Comparison of ENCODE assay signal across 14 cellular contexts in the genomic region with DNA sequence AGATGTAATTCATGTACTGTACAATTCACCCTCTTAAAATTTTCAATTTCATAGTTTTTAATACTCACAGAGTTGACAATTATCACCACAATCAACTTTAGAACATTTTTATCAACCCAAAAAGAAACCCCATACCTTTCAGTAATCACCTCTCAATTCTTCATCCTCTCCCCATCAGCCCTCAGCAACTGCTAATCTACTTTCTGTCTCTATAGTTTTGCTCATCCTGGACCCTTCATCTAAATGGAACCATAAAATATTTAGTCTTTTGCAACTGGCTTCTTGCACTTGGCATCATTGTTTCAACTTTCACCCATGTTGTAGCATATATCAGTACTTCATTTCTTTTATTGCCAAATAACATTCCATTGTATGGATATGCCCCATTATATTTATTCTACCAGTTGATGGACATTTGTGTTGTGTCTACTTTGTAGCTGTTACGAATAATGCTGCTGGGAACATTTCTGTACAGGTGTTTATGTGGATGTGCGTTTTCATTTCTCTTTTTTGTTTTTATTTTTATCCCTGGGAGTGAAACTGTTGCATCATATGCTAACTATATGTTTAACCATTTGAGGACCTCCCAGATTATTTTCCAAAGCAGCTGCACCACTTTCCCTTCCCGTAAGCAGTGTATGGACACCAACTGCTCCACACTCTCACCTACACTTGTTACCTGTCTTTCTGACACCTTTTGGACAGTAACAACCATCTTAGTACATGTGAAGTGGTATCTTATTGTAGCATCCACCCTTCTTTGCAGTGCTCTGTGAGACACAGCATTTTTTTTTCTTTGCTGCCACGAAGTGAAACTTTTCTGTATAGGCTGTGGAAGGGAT.
DNase-seq lines count a peak whose midpoint lies in the region; ATAC-seq, FAIRE-seq and TF ChIP-seq lines count a peak whose summit lies in the region.
"Had no signal": no experiment of that assay in that cellular context is flagged by ENCODE, and none has a peak within 500 bp of the region (broad histone marks: within the 10 kb centered on the region; RNA-seq: fewer than 3 reads in every experiment).

No MANE protein-coding gene starts in this region.

- H3K4me3 Mint-ChIP-seq in stimulated activated effector memory CD8-positive, alpha-beta T cell treated with anti-CD3 and anti-CD28 coated beads, Interleukin-12 subunit alpha, Interleukin-12 subunit beta, amount 100 ng/mL, for 72 hours: no peak overlapping the region
- H3K4me3 Mint-ChIP-seq: activated naive CD8-positive, alpha-beta T cell; CD4-positive, alpha-beta T cell; type B pancreatic cell had no signal

- FAIRE-seq in small intestine (lab: Jason Lieb, UNC): no peak
- FAIRE-seq: HTR-8/SVneo had no signal

- no peaks in the 10 kb centered on the region for H3K27me3 ChIP-seq in OCI-LY1 (ENCODE audit: insufficient read depth, low read length)
- no peaks in the 10 kb centered on the region for H3K27me3 ChIP-seq in small intestine (ENCODE audit: control insufficient read depth in 2 of 2, insufficient read depth in 2 of 2, low read length in 2 of 2)
- no peaks in the 10 kb centered on the region for H3K27me3 ChIP-seq in lower lobe of right lung (ENCODE audit: low read depth)
- H3K27me3 ChIP-seq in foreskin keratinocyte: no peaks in the 10 kb centered on the region
- H3K27me3 ChIP-seq: gastrocnemius medialis had no signal

- no peak for DNase-seq in small intestine
- no peak for DNase-seq in stimulated activated effector memory CD8-positive, alpha-beta T cell treated with anti-CD3 and anti-CD28 coated beads, Interleukin-12 subunit alpha, Interleukin-12 subunit beta, amount 100 ng/mL, for 72 hours (ENCODE audit: low spot score in 2 of 2)
- no peak for DNase-seq in lower lobe of right lung
- no peak for DNase-seq in foreskin keratinocyte
- DNase-seq: CD4-positive, alpha-beta T cell; gastrocnemius medialis; NCI-H187 treated with DMSO at 0.1 percent for 48 hours had no signal

- no peaks in the 10 kb centered on the region for H3K79me2 ChIP-seq in OCI-LY1 (ENCODE audit: insufficient read depth, low read length)

- 0 out of 2 replicates have a peak overlapping the region, but pooled peaks have one; percentile 19 for H2AFZ ChIP-seq in OCI-LY1 (ENCODE audit: low read length)

- no peaks in the 10 kb centered on the region for H3K9me3 Mint-ChIP-seq in stimulated activated effector memory CD8-positive, alpha-beta T cell treated with anti-CD3 and anti-CD28 coated beads, Interleukin-12 subunit alpha, Interleukin-12 subunit beta, amount 100 ng/mL, for 72 hours

- peak overlapping the region; percentile 60 for H3K9ac ChIP-seq in OCI-LY1 (ENCODE audit: low read length)

- H3K4me1 ChIP-seq in OCI-LY1 (ENCODE audit: insufficient read depth, low read length, severe bottlenecking): peaks cover 31% of the 10 kb centered on the region
- H3K4me1 ChIP-seq in small intestine (ENCODE audit: control insufficient read depth in 2 of 2, insufficient read depth in 1 of 2, low read depth in 1 of 2, low read length in 1 of 2): no peaks in the 10 kb centered on the region
- H3K4me1 ChIP-seq in lower lobe of right lung: no peaks in the 10 kb centered on the region
- H3K4me1 ChIP-seq in foreskin keratinocyte: no peaks in the 10 kb centered on the region
- H3K4me1 ChIP-seq: gastrocnemius medialis had no signal

- intact Hi-C loops in lower lobe of right lung (cut with DNase I): no loop called here

- H4K20me1 ChIP-seq in OCI-LY1 (ENCODE audit: insufficient read depth, low read length): no peaks in the 10 kb centered on the region

- H3K27ac ChIP-seq in OCI-LY1 (ENCODE audit: low read depth, low read length, poor library complexity, severe bottlenecking): peak overlapping the region; percentile 86
- no peak overlapping the region for H3K27ac ChIP-seq in small intestine (ENCODE audit: low read depth in 1 of 2, low read length in 1 of 2)
- H3K27ac ChIP-seq in lower lobe of right lung: no peak overlapping the region
- no peak overlapping the region for H3K27ac ChIP-seq in foreskin keratinocyte
- H3K27ac ChIP-seq: gastrocnemius medialis had no signal

- H3F3A ChIP-seq in OCI-LY1 (ENCODE audit: insufficient read depth, low read length): no peaks in the 10 kb centered on the region

- no peaks in the 10 kb centered on the region for H3K36me3 Mint-ChIP-seq in stimulated activated effector memory CD8-positive, alpha-beta T cell treated with anti-CD3 and anti-CD28 coated beads, Interleukin-12 subunit alpha, Interleukin-12 subunit beta, amount 100 ng/mL, for 72 hours
- H3K36me3 Mint-ChIP-seq: type B pancreatic cell had no signal

- peak overlapping the region; percentile 22 for H3K4me3 ChIP-seq in OCI-LY1 (ENCODE audit: low read depth, low read length, poor library complexity, severe bottlenecking)
- H3K4me3 ChIP-seq in small intestine (ENCODE audit: low read depth in 1 of 2, low read length in 2 of 2): no peak overlapping the region
- no peak overlapping the region for H3K4me3 ChIP-seq in lower lobe of right lung
- H3K4me3 ChIP-seq: gastrocnemius medialis had no signal

- WGBS in small intestine, 3 donors: 58 to 69% (median 64%) methylated on average over 4 of the region's 4 CpGs

- H3K4me1 Mint-ChIP-seq in stimulated activated effector memory CD8-positive, alpha-beta T cell treated with anti-CD3 and anti-CD28 coated beads, Interleukin-12 subunit alpha, Interleukin-12 subunit beta, amount 100 ng/mL, for 72 hours: no peaks in the 10 kb centered on the region

- peak; percentile 56 for ATAC-seq in GM18519 (IDR thresholded peaks at IDR 0.05; ENCODE audit: low FRiP score, unreplicated experiment)
- ATAC-seq in GM21515 (IDR thresholded peaks at IDR 0.05; ENCODE audit: unreplicated experiment): peak; percentile 78
- ATAC-seq in HG03095 (IDR thresholded peaks at IDR 0.05; ENCODE audit: unreplicated experiment): peak; percentile 69
- ATAC-seq in stimulated activated effector memory CD8-positive, alpha-beta T cell treated with anti-CD3 and anti-CD28 coated beads, Interleukin-12 subunit alpha, Interleukin-12 subunit beta, amount 100 ng/mL, for 72 hours: no peak
- ATAC-seq in lower lobe of right lung: no peak
- ATAC-seq in foreskin keratinocyte: no peak
- ATAC-seq: gastrocnemius medialis had no signal

- H3K27ac Mint-ChIP-seq in stimulated activated effector memory CD8-positive, alpha-beta T cell treated with anti-CD3 and anti-CD28 coated beads, Interleukin-12 subunit alpha, Interleukin-12 subunit beta, amount 100 ng/mL, for 72 hours: no peak overlapping the region
- H3K27ac Mint-ChIP-seq: activated naive CD8-positive, alpha-beta T cell; CD4-positive, alpha-beta T cell; type B pancreatic cell had no signal

- H3K9me3 ChIP-seq in OCI-LY1 (ENCODE audit: low read length) (no peaks in the 10 kb centered on the region), small intestine (ENCODE audit: control insufficient read depth, low read depth) (no peaks in the 10 kb centered on the region), lower lobe of right lung (no peaks in the 10 kb centered on the region)
- H3K9me3 ChIP-seq: gastrocnemius medialis had no signal

- H3K9me2 ChIP-seq in OCI-LY1 (ENCODE audit: low read depth, low read length): no peaks in the 10 kb centered on the region

- H3K36me3 ChIP-seq in OCI-LY1 (ENCODE audit: insufficient read depth, low read length) (no peaks in the 10 kb centered on the region), small intestine (ENCODE audit: control insufficient read depth in 2 of 2, insufficient read depth in 2 of 2, low read length in 2 of 2) (no peaks in the 10 kb centered on the region), lower lobe of right lung (no peaks in the 10 kb centered on the region)
- H3K36me3 ChIP-seq: gastrocnemius medialis had no signal

- no peak for TF ChIP-seq CTCF in OCI-LY1 (IDR thresholded peaks at IDR 0.05; ENCODE audit: low read length)
- no peak for TF ChIP-seq CTCF in lower lobe of right lung (IDR thresholded peaks at IDR 0.05)
- TF ChIP-seq CTCF in foreskin keratinocyte (conservative IDR thresholded peaks at IDR 0.05): no peak

- H3K4me2 ChIP-seq in OCI-LY1 (ENCODE audit: low read length): peak overlapping the region; percentile 59

Comparison
In these comparisons a context has a peak if more than half of its experiments do, and no peak if none do; other contexts are left out.
1. ATAC-seq: peak in GM18519 (single experiment), GM21515 (single experiment) and HG03095 (single experiment); none in stimulated activated effector memory CD8-positive, alpha-beta T cell treated with anti-CD3 and anti-CD28 coated beads, Interleukin-12 subunit alpha, Interleukin-12 subunit beta, amount 100 ng/mL, for 72 hours (single experiment), lower lobe of right lung (0 of 2) and foreskin keratinocyte (single experiment).